1 cellular context compared by ENCODE assay signal in genomic region chr11:14499560-14500180, GRCh38.
TF ChIP-seq lines count a peak whose summit lies in the region.

TSS of gene COPB1 (minus strand) at chr11:14499811. CDS start at chr11:14498928, 883 bp downstream.

TF ChIP-seq in K562, 482 proteins besides CTCF, POLR2A, EP300 and RAD21 (continued from another document and continues in another):
- TF ChIP-seq ZNF449 (CRISPR knock-in tag; IDR thresholded peaks at IDR 0.05) (no peak), ZNF740 (CRISPR knock-in tag; IDR thresholded peaks at IDR 0.05) (peak; percentile 87; the same call in 1 of the 2 replicates), ZNF740 (tag; IDR thresholded peaks at IDR 0.05) (peak in 1 of 2 experiments; percentile 69; a peak in 1 of 4 replicates), U2AF1 (optimal IDR thresholded peaks at IDR 0.05; ENCODE audit: low read depth, low read length) (no peak), BHLHE40 (IDR thresholded peaks at IDR 0.05; ENCODE audit: low read length) (no peak), NFIC (IDR thresholded peaks at IDR 0.05) (no peak), NCOA6 (IDR thresholded peaks at IDR 0.05) (no peak), BMI1 (IDR thresholded peaks at IDR 0.05; ENCODE audit: low read length) (no peak), NR3C1 (CRISPR knock-in tag; IDR thresholded peaks at IDR 0.05) (no peak), ZC3H11A (IDR thresholded peaks at IDR 0.05; ENCODE audit: low read depth, low read length) (no peak), PKNOX1 (IDR thresholded peaks at IDR 0.05) (no peak), PCBP1 (IDR thresholded peaks at IDR 0.05; ENCODE audit: low read depth, low read length, poor library complexity, severe bottlenecking) (no peak), NR2C2 (CRISPR knock-in tag; IDR thresholded peaks at IDR 0.05) (no peak), NR2C2 (tag; IDR thresholded peaks at IDR 0.05) (peak; percentile 66; the same call in 1 of the 2 replicates), SMAD4 (CRISPR knock-in tag; conservative IDR thresholded peaks at IDR 0.05) (0 out of 2 replicates have a peak, but pooled peaks have one; percentile 26), RNF2 (IDR thresholded peaks at IDR 0.05) (peak; percentile 52; the same call in 1 of the 2 replicates), CAMTA2 (CRISPR knock-in tag; conservative IDR thresholded peaks at IDR 0.05) (no peak), ZNF395 (CRISPR knock-in tag; IDR thresholded peaks at IDR 0.05) (no peak; the same call in 1 of the 2 replicates), GATA2 (CRISPR knock-in tag; IDR thresholded peaks at IDR 0.05) (no peak), NR4A1 (CRISPR knock-in tag; IDR thresholded peaks at IDR 0.05) (no peak), NR4A1 (tag; IDR thresholded peaks at IDR 0.05) (no peak), GTF2F1 (IDR thresholded peaks at IDR 0.05; ENCODE audit: low read depth, low read length) (no peak), CREBBP (IDR thresholded peaks at IDR 0.05; ENCODE audit: low read depth, low read length) (no peak), RBM34 (IDR thresholded peaks at IDR 0.05; ENCODE audit: borderline replicate concordance, insufficient read depth, low read length) (no peak), HCFC1 (IDR thresholded peaks at IDR 0.05; ENCODE audit: low read depth, low read length) (peak; percentile 36; the same call in 1 of the 2 replicates), NFE2L1 (tag; IDR thresholded peaks at IDR 0.05; ENCODE audit: borderline replicate concordance, low read depth) (no peak), MLLT1 (IDR thresholded peaks at IDR 0.05) (peak in 1 of 2 experiments; percentile 79; a peak in 2 of 4 replicates), TEAD1 (CRISPR knock-in tag; IDR thresholded peaks at IDR 0.05) (peak in 1 of 2 experiments; percentile 26; a peak in 1 of 4 replicates), PTRF (tag; IDR thresholded peaks at IDR 0.05) (no peak), ARHGAP35 (IDR thresholded peaks at IDR 0.05; ENCODE audit: partially characterized antibody) (no peak), HNRNPLL (IDR thresholded peaks at IDR 0.05; ENCODE audit: low read depth, low read length, poor library complexity, severe bottlenecking) (peak; percentile 84), BRD9 (IDR thresholded peaks at IDR 0.05; ENCODE audit: low read depth, partially characterized antibody) (no peak), ZBTB34 (CRISPR knock-in tag; IDR thresholded peaks at IDR 0.05) (no peak), HDAC6 (IDR thresholded peaks at IDR 0.05; ENCODE audit: low read depth, low read length) (no peak), AFF1 (IDR thresholded peaks at IDR 0.05; ENCODE audit: low read depth in 1 of 2, partially characterized antibody in 2 of 2) (peak in 1 of 2 experiments; percentile 76), ZBTB17 (CRISPR knock-in tag; IDR thresholded peaks at IDR 0.05) (0 out of 2 replicates have a peak, but pooled peaks have one; percentile 29), TCF3 (CRISPR knock-in tag; IDR thresholded peaks at IDR 0.05) (no peak), POU5F1 (IDR thresholded peaks at IDR 0.05; ENCODE audit: borderline replicate concordance, low read depth, low read length, partially characterized antibody) (peak; percentile 75), VEZF1 (CRISPR knock-in tag; IDR thresholded peaks at IDR 0.05) (peak; percentile 74), ILF3 (IDR thresholded peaks at IDR 0.05; ENCODE audit: borderline replicate concordance) (no peak), ZNF507 (tag; conservative IDR thresholded peaks at IDR 0.05) (no peak), ZNF436 (CRISPR knock-in tag; IDR thresholded peaks at IDR 0.05) (no peak), WHSC1 (IDR thresholded peaks at IDR 0.05; ENCODE audit: low read length) (no peak), NR0B1 (IDR thresholded peaks at IDR 0.05; ENCODE audit: partially characterized antibody) (no peak), XRCC4 (IDR thresholded peaks at IDR 0.05; ENCODE audit: extremely low read depth, insufficient read depth, insufficient read length) (no peak), ZNF239 (CRISPR knock-in tag; IDR thresholded peaks at IDR 0.05) (no peak), ZNF124 (CRISPR knock-in tag; IDR thresholded peaks at IDR 0.05) (no peak), XRCC3 (IDR thresholded peaks at IDR 0.05) (no peak), ZNF316 (IDR thresholded peaks at IDR 0.05) (no peak), THRAP3 (IDR thresholded peaks at IDR 0.05; ENCODE audit: borderline replicate concordance) (peak; percentile 40; the same call in 1 of the 2 replicates), KAT7 (CRISPR knock-in tag; IDR thresholded peaks at IDR 0.05; ENCODE audit: borderline replicate concordance) (peak; percentile 40; the same call in 1 of the 2 replicates), MXI1 (IDR thresholded peaks at IDR 0.05; ENCODE audit: low read depth, low read length) (no peak), ZNF134 (CRISPR knock-in tag; conservative IDR thresholded peaks at IDR 0.05) (no peak), ZNF583 (CRISPR knock-in tag; IDR thresholded peaks at IDR 0.05) (no peak), SRF (CRISPR knock-in tag; IDR thresholded peaks at IDR 0.05) (no peak; a peak in 1 of 4 replicates), ETV1 (tag; conservative IDR thresholded peaks at IDR 0.05; ENCODE audit: low read depth) (peak; percentile 93), MAFK (IDR thresholded peaks at IDR 0.05; ENCODE audit: low read length) (0 out of 2 replicates have a peak, but pooled peaks have one; percentile 1)
